1 cellular context compared by ENCODE assay signal in the genomic region with DNA sequence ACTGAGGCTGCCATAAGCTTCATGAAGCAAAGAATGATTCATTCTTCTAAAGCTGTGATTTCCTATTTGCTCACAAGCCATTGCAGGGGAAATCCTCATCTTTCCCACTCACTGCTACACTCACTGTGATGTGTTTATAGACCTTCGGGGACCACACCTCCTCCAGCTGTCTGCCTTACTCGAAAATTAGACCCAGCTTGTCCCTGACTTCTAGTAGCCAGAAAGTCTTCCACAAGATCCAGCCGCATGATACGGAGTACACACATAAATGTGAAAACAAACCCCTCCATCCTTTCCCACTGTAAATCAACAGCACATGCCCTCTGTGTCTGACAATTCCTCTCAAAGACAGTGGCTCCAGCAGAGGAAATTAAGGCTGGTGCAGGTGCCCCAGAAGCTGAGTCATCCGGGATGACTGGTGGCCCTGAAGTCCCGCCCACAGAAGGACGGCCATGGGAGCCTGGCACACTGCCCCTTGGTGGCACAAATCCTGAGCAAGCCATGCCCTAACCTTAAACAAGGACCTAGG.
TF ChIP-seq lines count a peak whose summit lies in the region.

No MANE protein-coding gene starts in this region.

TF ChIP-seq in WTC11, 78 proteins besides CTCF, POLR2A, EP300 and RAD21 (continued from another document):
- TF ChIP-seq, protein P1, sequence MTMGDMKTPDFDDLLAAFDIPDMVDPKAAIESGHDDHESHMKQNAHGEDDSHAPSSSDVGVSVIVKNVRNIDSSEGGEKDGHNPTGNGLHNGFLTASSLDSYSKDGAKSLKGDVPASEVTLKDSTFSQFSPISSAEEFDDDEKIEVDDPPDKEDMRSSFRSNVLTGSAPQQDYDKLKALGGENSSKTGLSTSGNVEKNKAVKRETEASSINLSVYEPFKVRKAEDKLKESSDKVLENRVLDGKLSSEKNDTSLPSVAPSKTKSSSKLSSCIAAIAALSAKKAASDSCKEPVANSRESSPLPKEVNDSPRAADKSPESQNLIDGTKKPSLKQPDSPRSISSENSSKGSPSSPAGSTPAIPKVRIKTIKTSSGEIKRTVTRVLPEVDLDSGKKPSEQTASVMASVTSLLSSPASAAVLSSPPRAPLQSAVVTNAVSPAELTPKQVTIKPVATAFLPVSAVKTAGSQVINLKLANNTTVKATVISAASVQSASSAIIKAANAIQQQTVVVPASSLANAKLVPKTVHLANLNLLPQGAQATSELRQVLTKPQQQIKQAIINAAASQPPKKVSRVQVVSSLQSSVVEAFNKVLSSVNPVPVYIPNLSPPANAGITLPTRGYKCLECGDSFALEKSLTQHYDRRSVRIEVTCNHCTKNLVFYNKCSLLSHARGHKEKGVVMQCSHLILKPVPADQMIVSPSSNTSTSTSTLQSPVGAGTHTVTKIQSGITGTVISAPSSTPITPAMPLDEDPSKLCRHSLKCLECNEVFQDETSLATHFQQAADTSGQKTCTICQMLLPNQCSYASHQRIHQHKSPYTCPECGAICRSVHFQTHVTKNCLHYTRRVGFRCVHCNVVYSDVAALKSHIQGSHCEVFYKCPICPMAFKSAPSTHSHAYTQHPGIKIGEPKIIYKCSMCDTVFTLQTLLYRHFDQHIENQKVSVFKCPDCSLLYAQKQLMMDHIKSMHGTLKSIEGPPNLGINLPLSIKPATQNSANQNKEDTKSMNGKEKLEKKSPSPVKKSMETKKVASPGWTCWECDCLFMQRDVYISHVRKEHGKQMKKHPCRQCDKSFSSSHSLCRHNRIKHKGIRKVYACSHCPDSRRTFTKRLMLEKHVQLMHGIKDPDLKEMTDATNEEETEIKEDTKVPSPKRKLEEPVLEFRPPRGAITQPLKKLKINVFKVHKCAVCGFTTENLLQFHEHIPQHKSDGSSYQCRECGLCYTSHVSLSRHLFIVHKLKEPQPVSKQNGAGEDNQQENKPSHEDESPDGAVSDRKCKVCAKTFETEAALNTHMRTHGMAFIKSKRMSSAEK (CRISPR knock-in tag; IDR thresholded peaks at IDR 0.05; ENCODE audit: borderline replicate concordance), result no peak
